2 cellular contexts compared by ENCODE assay signal in genomic region chr16:24736758-24737157, GRCh38.
TF ChIP-seq lines count a peak whose summit lies in the region.

No MANE protein-coding gene starts in this region.

TF ChIP-seq in GM23338, 12 proteins besides CTCF, POLR2A, EP300 and RAD21:
- TF ChIP-seq NANOG (IDR thresholded peaks at IDR 0.05; ENCODE audit: borderline replicate concordance) (no peak), STAT1 (IDR thresholded peaks at IDR 0.05; ENCODE audit: unreplicated experiment) (no peak), ETS1 (IDR thresholded peaks at IDR 0.05) (no peak), ZNF114 (CRISPR knock-in tag; IDR thresholded peaks at IDR 0.05) (no peak), EZH2phosphoT487 (IDR thresholded peaks at IDR 0.05; ENCODE audit: unreplicated experiment) (no peak)

TF ChIP-seq in endothelial cell of umbilical vein, 7 proteins besides CTCF, POLR2A, EP300 and RAD21:
- TF ChIP-seq GATA2 (IDR thresholded peaks at IDR 0.05; ENCODE audit: insufficient read depth, insufficient read length, low read depth, low read length) (peak; percentile 50), FOS (IDR thresholded peaks at IDR 0.05; ENCODE audit: borderline replicate concordance, insufficient read depth, low read length) (no peak)
